ENCODE assay signal across 8 cellular contexts in the genomic region with DNA sequence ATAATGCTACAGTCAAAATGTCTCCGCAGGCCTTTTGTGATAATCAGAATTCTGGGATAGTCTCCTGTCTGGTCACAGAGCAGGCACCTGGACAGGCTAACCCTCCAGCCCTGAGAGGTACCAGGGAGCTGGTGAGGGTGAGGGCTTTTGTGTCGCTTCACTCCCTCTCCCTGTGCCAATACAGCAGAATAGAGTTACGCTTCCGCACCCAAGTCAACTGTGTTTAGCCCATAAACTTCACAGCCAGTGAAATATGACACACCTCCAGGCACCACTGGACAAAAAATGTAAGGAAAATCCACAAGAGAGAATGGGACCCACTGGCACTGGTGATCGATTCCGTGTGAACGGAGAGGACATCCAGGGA. TPM values are rescaled to one million over a fixed set of nuclear protein-coding genes. Genes with fewer than 3 reads are reported as not detected.
A peak's percentile ranks its signal among the peaks of the same experiment; 100 is the strongest.
DNase-seq lines count a peak whose midpoint lies in the region; ATAC-seq and TF ChIP-seq lines count a peak whose summit lies in the region.

No MANE protein-coding gene starts in this region.

- no peak for TF ChIP-seq CTCF in AG04450 (IDR thresholded peaks at IDR 0.05; ENCODE audit: low read depth, low read length)

- CTCF ChIA-PET in AG04450 (lab: Charles Lee) = no interaction called here

- H3K4me3 Mint-ChIP-seq in central memory CD8-positive, alpha-beta T cell = peak overlapping the region; percentile 93

- H3K4me1 ChIP-seq in HUES64 (ENCODE audit: insufficient read depth, low read length) (no peaks in the 10 kb centered on the region; the same call in 1 of the 2 replicates), muscle layer of colon (ENCODE audit: insufficient read depth, low read length) (peaks cover 41% of the 10 kb centered on the region)

- ATAC-seq in central memory CD8-positive, alpha-beta T cell (replicated peaks; ENCODE audit: extremely low read depth, poor library complexity, severe bottlenecking) = no peak
- ATAC-seq in GM18867 (IDR thresholded peaks at IDR 0.05; ENCODE audit: unreplicated experiment) (no peak), HG02588 (IDR thresholded peaks at IDR 0.05; ENCODE audit: unreplicated experiment) (no peak)

- H3K9ac ChIP-seq in HUES64 (ENCODE audit: low read depth, low read length) (peak overlapping the region; percentile 80), muscle layer of colon (ENCODE audit: low read length) (peak overlapping the region; percentile 82)

- H3K27me3 Mint-ChIP-seq in central memory CD8-positive, alpha-beta T cell = no peaks in the 10 kb centered on the region

- H3K36me3 Mint-ChIP-seq in central memory CD8-positive, alpha-beta T cell (ENCODE audit: insufficient read depth) = peaks cover 25% of the 10 kb centered on the region

- H3K27ac Mint-ChIP-seq in central memory CD8-positive, alpha-beta T cell (ENCODE audit: low read depth) = peak overlapping the region; percentile 91

- H3K36me3 ChIP-seq in HUES64 (ENCODE audit: insufficient read depth, low read length) (no peaks in the 10 kb centered on the region), muscle layer of colon (ENCODE audit: insufficient read depth, low read length) (no peaks in the 10 kb centered on the region)

- WGBS in HUES64 = 84% methylated on average over 7 of the region's 7 CpGs

- DNase-seq in AG04450 (ENCODE audit: low read depth, low spot score) (no peak), inferior parietal cortex (ENCODE audit: extremely low spot score) (no peak), NCI-H82 treated with DMSO at 0.1 percent for 48 hours (lab: John Stamatoyannopoulos, UW; ENCODE audit: unreplicated experiment) (no peak)
- no peak for DNase-seq in central memory CD8-positive, alpha-beta T cell (ENCODE audit: low spot score in 2 of 2)

- H3K27me3 ChIP-seq in AG04450 (ENCODE audit: control insufficient read depth, insufficient read depth, low read length) (no peaks in the 10 kb centered on the region), HUES64 (ENCODE audit: insufficient read depth, low read length) (peaks cover 4% of the 10 kb centered on the region; the same call in 1 of the 2 replicates), muscle layer of colon (ENCODE audit: control insufficient read depth in 1 of 2, insufficient read depth in 2 of 2, low read length in 2 of 2) (no peaks in the 10 kb centered on the region)

- peak overlapping the region; percentile 94 for H3K4me3 ChIP-seq in AG04450 (ENCODE audit: low read depth, low read length)
- peak overlapping the region; percentile 92 for H3K4me3 ChIP-seq in HUES64 (ENCODE audit: low read length)
- peak overlapping the region in 1 of 2 donors; percentile 100 for H3K4me3 ChIP-seq in muscle layer of colon (ENCODE audit: low read depth in 1 of 2, low read length in 2 of 2)

- no peaks in the 10 kb centered on the region for H3K9me3 Mint-ChIP-seq in central memory CD8-positive, alpha-beta T cell

- H3K4me1 Mint-ChIP-seq in central memory CD8-positive, alpha-beta T cell = peaks cover 40% of the 10 kb centered on the region

- H3K9me3 ChIP-seq in AG04450 (ENCODE audit: control insufficient read depth, insufficient read depth, low read length) (no peaks in the 10 kb centered on the region; the same call in 1 of the 2 replicates), HUES64 (ENCODE audit: insufficient read depth, low read depth, low read length) (no peaks in the 10 kb centered on the region), muscle layer of colon (ENCODE audit: low read length) (no peaks in the 10 kb centered on the region)

- POLR2A ChIA-PET in AG04450 (lab: Yijun Ruan, JAX) = interaction anchor here (1.4 kb wide), 1 partner anchor 149 kb away, joined by 4 read pairs; no protein-coding TSS in a partner anchor

- H3K27ac ChIP-seq in AG04450 (ENCODE audit: low read depth, low read length) (peak overlapping the region; percentile 52), HUES64 (ENCODE audit: low read depth, low read length) (no peak overlapping the region), muscle layer of colon (ENCODE audit: low read depth, low read length) (peak overlapping the region; percentile 36)

RNA-seq across cellular contexts. Expression of gene GAK, which starts 1.3 kb away (rescaled TPM):
- polyA plus RNA-seq in AG04450 (2011; rRNA removed) = 17.0 and 21.5 TPM in 2 replicates
- 36.8 and 41.8 TPM in 2 replicates for polyA minus RNA-seq in AG04450 (2011; rRNA and poly(A)+ RNA removed)
- polyA plus RNA-seq in HUES64 (2013, experiment 1 of 2) = 36.3 TPM
- polyA plus RNA-seq in HUES64 (2013, experiment 2 of 2) = 34.5 TPM

RNA-seq across cellular contexts. Expression of gene TMEM175, which starts 1.4 kb away (rescaled TPM):
- polyA plus RNA-seq in AG04450 (2011; rRNA removed) = 27.9 and 31.8 TPM in 2 replicates
- 17.2 and 25.7 TPM in 2 replicates for polyA minus RNA-seq in AG04450 (2011; rRNA and poly(A)+ RNA removed)
- 6.0 TPM for polyA plus RNA-seq in HUES64 (2013, experiment 1 of 2)
- polyA plus RNA-seq in HUES64 (2013, experiment 2 of 2) = 5.4 TPM

RNA-seq across cellular contexts. Expression of gene DGKQ, which starts 42.6 kb away (rescaled TPM):
- 4.5 and 6.0 TPM in 2 replicates for polyA plus RNA-seq in AG04450 (2011; rRNA removed)
- 3.0 and 3.5 TPM in 2 replicates for polyA minus RNA-seq in AG04450 (2011; rRNA and poly(A)+ RNA removed)
- 4.7 TPM for polyA plus RNA-seq in HUES64 (2013, experiment 1 of 2)
- 4.6 TPM for polyA plus RNA-seq in HUES64 (2013, experiment 2 of 2)

RNA-seq across cellular contexts. Expression of gene IDUA, which starts 56.0 kb away (rescaled TPM):
- 3.9 and 5.9 TPM in 2 replicates for polyA plus RNA-seq in AG04450 (2011; rRNA removed)
- 1.7 and 3.4 TPM in 2 replicates for polyA minus RNA-seq in AG04450 (2011; rRNA and poly(A)+ RNA removed)
- 0.85 TPM for polyA plus RNA-seq in HUES64 (2013, experiment 1 of 2)
- polyA plus RNA-seq in HUES64 (2013, experiment 2 of 2) = 0.38 TPM
